14 cellular contexts compared by ENCODE assay signal in the genomic region with DNA sequence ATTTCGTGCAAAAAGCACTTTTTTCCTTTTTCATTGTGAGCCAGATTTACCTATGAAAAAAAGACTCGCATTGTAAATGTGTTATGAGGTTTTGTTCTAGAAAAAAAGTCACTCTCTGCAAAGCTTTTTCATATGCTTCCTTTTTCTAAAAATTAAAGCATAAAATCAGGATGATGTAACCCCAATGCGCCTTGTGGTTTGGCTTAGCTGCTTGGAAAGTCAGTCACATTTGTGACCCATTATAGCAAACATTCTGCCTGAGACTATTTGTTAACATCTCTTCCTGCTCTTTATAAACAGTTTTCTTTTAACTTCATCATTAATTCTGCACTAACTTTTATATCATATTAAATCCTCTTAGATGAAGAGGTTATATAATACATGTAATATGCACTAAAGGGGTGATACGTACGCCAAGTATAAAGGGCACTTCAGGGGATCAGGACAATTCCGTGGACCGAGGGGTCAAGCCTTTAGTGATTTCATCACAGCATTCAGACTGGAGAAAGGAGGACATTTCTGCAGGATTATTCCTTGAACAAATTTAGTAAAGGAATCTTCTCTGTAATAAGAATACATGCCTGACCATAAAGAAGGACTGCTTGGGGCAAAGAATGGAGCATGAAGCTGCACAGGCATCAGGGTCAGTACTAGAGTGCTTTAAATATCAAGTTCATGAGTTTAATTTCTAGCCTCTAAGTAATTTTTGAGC. TPM values are rescaled to one million over a fixed set of nuclear protein-coding genes. Genes with fewer than 3 reads are reported as not detected.
A peak's percentile ranks its signal among the peaks of the same experiment; 100 is the strongest.
DNase-seq lines count a peak whose midpoint lies in the region; ATAC-seq and TF ChIP-seq lines count a peak whose summit lies in the region.
"Had no signal": no experiment of that assay in that cellular context is flagged by ENCODE, and none has a peak within 500 bp of the region (broad histone marks: within the 10 kb centered on the region; RNA-seq: fewer than 3 reads in every experiment).

No MANE protein-coding gene starts in this region.

- no peaks in the 10 kb centered on the region for H3K27me3 ChIP-seq in prostate gland (replicated peaks; ENCODE audit: insufficient read depth)

- ATAC-seq in GM18873 (IDR thresholded peaks at IDR 0.05; ENCODE audit: low FRiP score, unreplicated experiment) = no peak
- no peak for ATAC-seq in GM21390 (IDR thresholded peaks at IDR 0.05; ENCODE audit: unreplicated experiment)
- no peak for ATAC-seq in GM19324 (IDR thresholded peaks at IDR 0.05; ENCODE audit: low FRiP score, unreplicated experiment)

- H3K9me3 ChIP-seq in prostate gland = no peaks in the 10 kb centered on the region

- no peak for TF ChIP-seq CTCF in prostate gland (IDR thresholded peaks at IDR 0.05)

- DNase-seq in AG08396 (ENCODE audit: low spot score) (peak; percentile 62), H4 (ENCODE audit: low spot score) (peak; percentile 54), amniotic epithelial cell (ENCODE audit: low read depth) (peak; percentile 69), iris pigment epithelial cell (ENCODE audit: low read depth) (peak; percentile 84), prostate gland (ENCODE audit: low spot score) (no peak)
- DNase-seq: DMS 273 treated with DMSO at 0.1 percent for 48 hours; effector CD4-positive, alpha-beta T cell; kidney; NCI-H1694 treated with DMSO at 0.1 percent for 48 hours; WERI-Rb-1 had no signal

- no peak overlapping the region for H3K27ac ChIP-seq in prostate gland
- H3K27ac ChIP-seq: WERI-Rb-1 had no signal

- H3K4me1 ChIP-seq in prostate gland (replicated peaks) = no peaks in the 10 kb centered on the region

- H3K36me3 ChIP-seq in prostate gland = no peaks in the 10 kb centered on the region
- H3K36me3 ChIP-seq: WERI-Rb-1 had no signal

- no peak overlapping the region for H3K4me3 ChIP-seq in prostate gland

- WGBS in prostate gland = 66% methylated on average over 7 of the region's 7 CpGs

- intact Hi-C loops in prostate gland (cut with DNase I) = no loop called here

- TF ChIP-seq POLR2A in prostate gland (IDR thresholded peaks at IDR 0.05) = no peak

RNA-seq across cellular contexts. Expression of gene SMLR1, which starts 48.1 kb away (rescaled TPM):
- not detected in 2 replicates for total RNA-seq in H4 (2014; rRNA removed; shearing (Covaris generic))
- under 1 TPM in 1 of 2 donors, not detected in 1; 0.28 TPM for total RNA-seq in prostate gland
- total RNA-seq: pulmonary artery endothelial cell had no signal
